ENCODE assay signal across 22 cellular contexts in the genomic region with DNA sequence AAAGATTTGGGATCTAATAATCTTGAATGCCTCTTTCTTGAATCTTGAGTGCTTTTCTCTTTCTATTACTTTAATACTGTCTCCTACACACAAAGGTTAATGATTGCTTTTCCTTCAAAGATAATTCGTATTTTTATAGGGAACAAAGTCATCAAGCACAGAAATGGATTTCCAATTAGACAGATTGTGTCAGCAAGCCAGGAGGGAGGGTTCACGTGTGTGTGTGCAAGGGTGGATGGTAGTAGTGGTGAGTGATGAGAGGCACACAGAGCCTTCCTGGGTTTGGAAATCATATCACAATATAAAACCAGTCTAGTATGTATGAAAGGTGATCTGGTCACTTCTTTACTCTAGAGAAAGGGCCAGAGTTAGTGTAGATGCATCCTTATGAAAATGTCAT. TPM values are rescaled to one million over a fixed set of nuclear protein-coding genes. Genes with fewer than 3 reads are reported as not detected.
A peak's percentile ranks its signal among the peaks of the same experiment; 100 is the strongest.
DNase-seq lines count a peak whose midpoint lies in the region; ATAC-seq, FAIRE-seq and TF ChIP-seq lines count a peak whose summit lies in the region.
"Had no signal": no experiment of that assay in that cellular context is flagged by ENCODE, and none has a peak within 500 bp of the region (broad histone marks: within the 10 kb centered on the region; RNA-seq: fewer than 3 reads in every experiment).

No MANE protein-coding gene starts in this region.

- TF ChIP-seq RAD21 in IMR-90 (IDR thresholded peaks at IDR 0.05; ENCODE audit: low read length) = no peak

- dilution Hi-C loops in IMR-90 (cut with HindIII; ENCODE audit: low sequenced_read_pairs, unreplicated experiment) = no loop called here

- H3K36me3 ChIP-seq in IMR-90 (ENCODE audit: control insufficient read depth, insufficient read depth, low read length) = no peaks in the 10 kb centered on the region
- H3K36me3 ChIP-seq in prostate gland = no peaks in the 10 kb centered on the region
- H3K36me3 ChIP-seq: BLaER1 had no signal

- no CpG with 5 or more reads among the region's 2 CpGs for WGBS in IMR-90 (ENCODE audit: extremely low coverage in 2 of 2, insufficient read length in 1 of 2), 2 experiments
- WGBS in prostate gland = 34% methylated on average over 2 of the region's 2 CpGs

- TF ChIP-seq CTCF in IMR-90 (conservative IDR thresholded peaks at IDR 0.05; ENCODE audit: low read depth, low read length) (no peak), prostate gland (IDR thresholded peaks at IDR 0.05) (no peak)

- H4K8ac ChIP-seq in IMR-90 (ENCODE audit: low read depth in 2 of 2, low read length in 2 of 2) = no peak overlapping the region

- FAIRE-seq in HTR-8/SVneo (lab: Jason Lieb, UNC) = no peak
- FAIRE-seq: A204.1, G401.6, GM12892, GM19239, H1 had no signal

- no peak overlapping the region for H2BK5ac ChIP-seq in IMR-90 (ENCODE audit: low read depth, low read length, poor library complexity, severe bottlenecking)

- CTCF ChIA-PET in IMR-90 (lab: Yijun Ruan, JAX) = interaction anchor here (1.0 kb wide), 1 partner anchor 12 kb away, joined by 3 read pairs; no protein-coding TSS in a partner anchor

- intact Hi-C loops in IMR-90 (cut with micrococcal nuclease) (no loop called here), left colon (cut with DNase I, micrococcal nuclease) (no loop called here), prostate gland (cut with DNase I) (no loop called here)

- peaks cover 7% of the 10 kb centered on the region; the same call in 1 of the 2 replicates for H3K9me1 ChIP-seq in IMR-90 (ENCODE audit: insufficient read depth, low read length)

- in situ Hi-C loops in IMR-90 (cut with MboI; ENCODE audit: low sequenced_read_pairs) = no loop called here

- H2AK5ac ChIP-seq in IMR-90 (ENCODE audit: low read depth, low read length) = 0 out of 2 replicates have a peak overlapping the region, but pooled peaks have one; percentile 49

- no TSS peak for BruUV-seq in IMR-90 (replicated peaks; lab: Mats Ljungman, UMichigan)

- H2BK15ac ChIP-seq in IMR-90 (ENCODE audit: low read depth, low read length) = no peak overlapping the region

- no peak overlapping the region for H4K91ac ChIP-seq in IMR-90 (ENCODE audit: insufficient read depth, low read depth, low read length)

- H4K5ac ChIP-seq in IMR-90 (ENCODE audit: low read depth, low read length) = no peak overlapping the region

- H3K9ac ChIP-seq in IMR-90 (ENCODE audit: low read depth, low read length) = no peak overlapping the region
- H3K9ac ChIP-seq: BLaER1, GM23248 had no signal

- H3K79me1 ChIP-seq in IMR-90 (ENCODE audit: low read depth in 1 of 2, low read length in 2 of 2) = no peaks in the 10 kb centered on the region

- H3K56ac ChIP-seq in IMR-90 (ENCODE audit: extremely low read depth, insufficient read depth, low read length) = no peak overlapping the region

- no peak overlapping the region for H2AFZ ChIP-seq in IMR-90 (replicated peaks; ENCODE audit: low read length, poor library complexity)
- H2AFZ ChIP-seq: GM23248 had no signal

- H2BK20ac ChIP-seq in IMR-90 (ENCODE audit: low read depth, low read length) = no peak overlapping the region

- no peak overlapping the region for H3K4ac ChIP-seq in IMR-90 (ENCODE audit: low read depth, low read length)

- H3K4me2 ChIP-seq in IMR-90 (ENCODE audit: low read depth, low read length) = no peak overlapping the region
- H3K4me2 ChIP-seq: BLaER1 had no signal

- no peak overlapping the region for H3K18ac ChIP-seq in IMR-90 (ENCODE audit: low read depth, low read length)

- POLR2A ChIA-PET in IMR-90 (lab: Charles Lee; ENCODE audit: unreplicated experiment) = no interaction called here

- no peak overlapping the region for H3K14ac ChIP-seq in IMR-90 (replicated peaks; ENCODE audit: low read depth, low read length)

- ATAC-seq in IMR-90 (ENCODE audit: low read depth) = no peak
- peak; percentile 61 for ATAC-seq in left colon
- no peak for ATAC-seq in left lobe of liver
- ATAC-seq: CD8-positive, alpha-beta T cell had no signal

- H4K20me1 ChIP-seq in IMR-90 (ENCODE audit: insufficient read depth, low read length) = no peaks in the 10 kb centered on the region
- H4K20me1 ChIP-seq: BLaER1 had no signal

- H3K9me3 ChIP-seq in IMR-90 (ENCODE audit: control insufficient read depth, insufficient read depth, low read length) (no peaks in the 10 kb centered on the region), prostate gland (no peaks in the 10 kb centered on the region)
- H3K9me3 ChIP-seq: Caco-2 had no signal

- peaks cover 5% of the 10 kb centered on the region; the same call in 1 of the 2 replicates for H3K4me1 ChIP-seq in IMR-90 (ENCODE audit: control insufficient read depth, insufficient read depth, low read length)
- no peaks in the 10 kb centered on the region for H3K4me1 ChIP-seq in prostate gland (replicated peaks)
- H3K4me1 ChIP-seq: BLaER1 had no signal

- H3K27me3 ChIP-seq in IMR-90 (ENCODE audit: control insufficient read depth, insufficient read depth, low read length) = no peaks in the 10 kb centered on the region
- H3K27me3 ChIP-seq in prostate gland (replicated peaks; ENCODE audit: insufficient read depth) = no peaks in the 10 kb centered on the region
- H3K27me3 ChIP-seq: BLaER1 had no signal

- TF ChIP-seq POLR2A in IMR-90 (IDR thresholded peaks at IDR 0.05; ENCODE audit: low read depth, low read length) (no peak), prostate gland (IDR thresholded peaks at IDR 0.05) (no peak)

- H3K23ac ChIP-seq in IMR-90 (ENCODE audit: low read depth, low read length) = no peak overlapping the region

- H3K27ac ChIP-seq in IMR-90 (ENCODE audit: insufficient read depth, low read length) (no peak overlapping the region), prostate gland (peak overlapping the region; percentile 9 to 27)
- H3K27ac ChIP-seq: 22Rv1, BLaER1, C4-2B, GM23248 had no signal

- no peak overlapping the region for H2BK120ac ChIP-seq in IMR-90 (ENCODE audit: low read depth, low read length)

- H2AK9ac ChIP-seq in IMR-90 (replicated peaks; ENCODE audit: low read depth, low read length, poor library complexity) = no peak overlapping the region

- H3K4me3 ChIP-seq in IMR-90 (ENCODE audit: insufficient read depth, low read depth, low read length) (no peak overlapping the region), prostate gland (no peak overlapping the region)
- H3K4me3 ChIP-seq: BLaER1, GM23248 had no signal

- DNase-seq in IMR-90 (no peak), left colon (no peak), prostate gland (ENCODE audit: low spot score) (no peak), NCI-H2171 treated with DMSO at 0.1 percent for 48 hours (lab: John Stamatoyannopoulos, UW) (no peak), HTR-8/SVneo (ENCODE audit: insufficient read length, low spot score) (no peak), left lobe of liver (ENCODE audit: low spot score) (no peak)
- DNase-seq: Caco-2; CD4-positive, CD25-positive, alpha-beta regulatory T cell; CD8-positive, alpha-beta T cell; DMS153; DND-41; GM23248; H7; HCEC 1CT had no signal

TF ChIP-seq in IMR-90, 13 proteins besides CTCF, POLR2A, EP300 and RAD21:
- TF ChIP-seq, protein P1, sequence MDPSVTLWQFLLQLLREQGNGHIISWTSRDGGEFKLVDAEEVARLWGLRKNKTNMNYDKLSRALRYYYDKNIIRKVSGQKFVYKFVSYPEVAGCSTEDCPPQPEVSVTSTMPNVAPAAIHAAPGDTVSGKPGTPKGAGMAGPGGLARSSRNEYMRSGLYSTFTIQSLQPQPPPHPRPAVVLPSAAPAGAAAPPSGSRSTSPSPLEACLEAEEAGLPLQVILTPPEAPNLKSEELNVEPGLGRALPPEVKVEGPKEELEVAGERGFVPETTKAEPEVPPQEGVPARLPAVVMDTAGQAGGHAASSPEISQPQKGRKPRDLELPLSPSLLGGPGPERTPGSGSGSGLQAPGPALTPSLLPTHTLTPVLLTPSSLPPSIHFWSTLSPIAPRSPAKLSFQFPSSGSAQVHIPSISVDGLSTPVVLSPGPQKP (IDR thresholded peaks at IDR 0.05; ENCODE audit: borderline replicate concordance, low read depth, low read length) = no peak
- TF ChIP-seq MAZ (IDR thresholded peaks at IDR 0.05; ENCODE audit: borderline replicate concordance, low read depth, low read length) (no peak), NFE2L2 (IDR thresholded peaks at IDR 0.05; ENCODE audit: low read depth, low read length) (no peak), SMC3 (IDR thresholded peaks at IDR 0.05; ENCODE audit: low read depth, low read length) (no peak), MXI1 (IDR thresholded peaks at IDR 0.05; ENCODE audit: borderline replicate concordance, low read depth, low read length) (no peak), CEBPB (IDR thresholded peaks at IDR 0.05; ENCODE audit: low read depth, low read length) (no peak), BHLHE40 (IDR thresholded peaks at IDR 0.05; ENCODE audit: low read depth, low read length) (no peak), MAFK (IDR thresholded peaks at IDR 0.05; ENCODE audit: low read depth, low read length) (no peak)
TF ChIP-seq in IMR-90: peak in this region for 0.

RNA-seq across cellular contexts. Expression of a gene that starts 51.2 kb away (rescaled TPM):
- total RNA-seq in IMR-90 (2012; rRNA removed) = 16.5 and 16.7 TPM in 2 replicates
- 7.6 and 8.2 TPM in 2 replicates for polyA plus RNA-seq in IMR-90 (2012; rRNA removed)
- polyA plus RNA-seq in IMR-90 (2012; cell fraction: cytosol; rRNA removed) = 5.4 and 7.2 TPM in 2 replicates
- polyA plus RNA-seq in IMR-90 (2012; cell fraction: nucleus; rRNA removed; ENCODE audit: low replicate concordance) = 9.9 and 17.1 TPM in 2 replicates
- 10 to 100 TPM; 58.9 to 84.8 TPM for total RNA-seq in left colon
- 10 to 100 TPM; 51.1 to 72.1 TPM for total RNA-seq in prostate gland
- total RNA-seq in left lobe of liver = 11.7 TPM
